ENCODE assay signal across 8 cellular contexts in genomic region chr1:27725374-27726172, GRCh38. TPM values are rescaled to one million over a fixed set of nuclear protein-coding genes. Genes with fewer than 3 reads are reported as not detected.
DNase-seq lines count a peak whose midpoint lies in the region; ATAC-seq and TF ChIP-seq lines count a peak whose summit lies in the region.

Gene FAM76A (plus strand): TSS chr1:27725961. CDS start chr1:27726081, 120 bp downstream.

- peak within 1 kb of the TSS; percentile 88 for H3K4me3 Mint-ChIP-seq in Caco-2 (ENCODE audit: unreplicated experiment)

- H3K27me3 ChIP-seq in Caco-2 (replicated peaks; ENCODE audit: control insufficient read depth, insufficient read depth, low read length), result no peaks in the 10 kb centered on the region
- no peaks in the 10 kb centered on the region for H3K27me3 ChIP-seq in effector memory CD4-positive, alpha-beta T cell (replicated peaks; ENCODE audit: control insufficient read depth, insufficient read depth, low read length, poor library complexity, severe bottlenecking)

- H3K27me3 Mint-ChIP-seq in Caco-2 (ENCODE audit: insufficient read depth, unreplicated experiment), result no peaks in the 10 kb centered on the region

- peak in 1 of 2 experiments; percentile 54 for TF ChIP-seq CTCF in Caco-2 (IDR thresholded peaks at IDR 0.05; ENCODE audit: insufficient read depth in 1 of 2, low read depth in 1 of 2, low read length in 1 of 2, severe bottlenecking in 1 of 2, unreplicated experiment in 1 of 2)

- H3K36me3 Mint-ChIP-seq in Caco-2 (ENCODE audit: insufficient read depth, unreplicated experiment), result peaks cover 7% of the 10 kb centered on the region

- CTCF ChIA-PET in Caco-2 (lab: Charles Lee), result interaction anchor here (0.6 to 1.6 kb wide), 9 partner anchors 19 to 426 kb away, joined by 3 to 20 read pairs (median 7); partner anchors contain the start of genes IFI6 and STX12

- H3K9me3 ChIP-seq in Caco-2, result no peaks in the 10 kb centered on the region
- no peaks in the 10 kb centered on the region for H3K9me3 ChIP-seq in effector memory CD4-positive, alpha-beta T cell (ENCODE audit: control insufficient read depth, low read length)

- H3K4me3 ChIP-seq in Caco-2 (ENCODE audit: low read depth, low read length), result peak within 1 kb of the TSS; percentile 47
- peak within 1 kb of the TSS; percentile 72 for H3K4me3 ChIP-seq in effector memory CD4-positive, alpha-beta T cell (ENCODE audit: insufficient read depth, low read depth, low read length, poor library complexity, severe bottlenecking)

- H3K36me3 ChIP-seq in Caco-2 (ENCODE audit: control insufficient read depth, insufficient read depth, low read length), result no peaks in the 10 kb centered on the region
- peaks cover 4% of the 10 kb centered on the region for H3K36me3 ChIP-seq in effector memory CD4-positive, alpha-beta T cell (ENCODE audit: control insufficient read depth, insufficient read depth, low read length)

- peak; percentile 90 for ATAC-seq in GM21360 (IDR thresholded peaks at IDR 0.05; ENCODE audit: unreplicated experiment)

- no peaks in the 10 kb centered on the region for H3K9me3 Mint-ChIP-seq in Caco-2 (ENCODE audit: unreplicated experiment)

- H3K27ac Mint-ChIP-seq in Caco-2 (ENCODE audit: unreplicated experiment), result peak within 1 kb of the TSS; percentile 99

- POLR2A ChIA-PET in Caco-2 (lab: Charles Lee), result interaction anchor here (0.6 to 2.0 kb wide), 9 partner anchors 47 to 780 kb away, joined by 3 to 20 read pairs (median 5); partner anchors contain the start of genes IFI6, PPP1R8, RCC1 and STX12

- H3K4me1 ChIP-seq in Caco-2, result 0 out of 2 replicates have a peak, but pooled peaks cover 7% of the 10 kb centered on the region
- H3K4me1 ChIP-seq in effector memory CD4-positive, alpha-beta T cell (ENCODE audit: control insufficient read depth, insufficient read depth, low read length, poor library complexity, severe bottlenecking), result peaks cover 17% of the 10 kb centered on the region

- intact Hi-C loops in Caco-2 (cut with micrococcal nuclease; ENCODE audit: unreplicated experiment), result loop anchor here (1.0 kb wide), 2 partner anchors 48 to 53 kb away; partner anchors contain the start of genes IFI6 and STX12

- peak within 1 kb of the TSS; percentile 81 for H3K27ac ChIP-seq in effector memory CD4-positive, alpha-beta T cell (ENCODE audit: insufficient read depth, low read length, poor library complexity, severe bottlenecking)

- no TSS peak for BruUV-seq in Caco-2 (replicated peaks; lab: Mats Ljungman, UMichigan)

- DNase-seq in Caco-2 (peak; percentile 96 to 97), HT1080 (ENCODE audit: low read depth) (peak; percentile 99), NOMO-1 (lab: John Stamatoyannopoulos, UW; ENCODE audit: unreplicated experiment in 2 of 2) (peak; percentile 99), medulla oblongata (ENCODE audit: extremely low spot score) (peak; percentile 100)
- DNase-seq in activated CD8-positive, alpha-beta memory T cell treated with anti-CD3 and anti-CD28 coated beads for 4 hours (ENCODE audit: low read depth in 2 of 2), result peak; percentile 98 to 99
- peak; percentile 99 for DNase-seq in effector memory CD4-positive, alpha-beta T cell
- peak; percentile 98 for DNase-seq in stimulated activated CD8-positive, alpha-beta memory T cell treated with anti-CD3 and anti-CD28 coated beads, Interleukin-12 subunit alpha, Interleukin-12 subunit beta, amount 100 ng/mL, for 1 hour (ENCODE audit: low read depth)

- H3K4me1 Mint-ChIP-seq in Caco-2 (ENCODE audit: low read depth, unreplicated experiment), result no peaks in the 10 kb centered on the region

RNA-seq across cellular contexts. Expression of gene FAM76A, which starts in this region (rescaled TPM):
- 9.4 and 9.8 TPM in 2 replicates for total RNA-seq in Caco-2 (2022)
- total RNA-seq in HT1080 (2014; rRNA removed; shearing (Covaris generic)), result 7.4 and 13.2 TPM in 2 replicates
- polyA plus RNA-seq in HT1080 (2015; cell fraction: cytosol; rRNA removed), result 3.4 and 3.7 TPM in 2 replicates
- 3.7 and 4.6 TPM in 2 replicates for polyA plus RNA-seq in HT1080 (2015; cell fraction: nucleus; rRNA removed)

Comparison
In these comparisons a context has a peak if more than half of its experiments do, and no peak if none do; other contexts are left out.
1. Peak in every context shown above with its lines: DNase-seq, ATAC-seq, H3K4me3 ChIP-seq and H3K27ac ChIP-seq.